9 cellular contexts compared by ENCODE assay signal in genomic region chr15:23026218-23026617, GRCh38.
"Had no signal": no experiment of that assay in that cellular context is flagged by ENCODE, and none has a peak within 500 bp of the region (broad histone marks: within the 10 kb centered on the region; RNA-seq: fewer than 3 reads in every experiment).

No MANE protein-coding gene starts in this region.

- ATAC-seq: GM23338 had no signal

- H2AFZ ChIP-seq: GM23338 had no signal

- H3K9ac ChIP-seq: KMS-11 had no signal

- H3K27ac ChIP-seq: KMS-11 had no signal

- H3K4me2 ChIP-seq: GM23338, KMS-11 had no signal

- FAIRE-seq: H1, H54, HTR-8/SVneo had no signal

- DNase-seq: H9, HCEC 1CT, Karpas-422, KBM-7 had no signal

- H3K4me3 ChIP-seq: GM23338 had no signal
